In the genomic region with DNA sequence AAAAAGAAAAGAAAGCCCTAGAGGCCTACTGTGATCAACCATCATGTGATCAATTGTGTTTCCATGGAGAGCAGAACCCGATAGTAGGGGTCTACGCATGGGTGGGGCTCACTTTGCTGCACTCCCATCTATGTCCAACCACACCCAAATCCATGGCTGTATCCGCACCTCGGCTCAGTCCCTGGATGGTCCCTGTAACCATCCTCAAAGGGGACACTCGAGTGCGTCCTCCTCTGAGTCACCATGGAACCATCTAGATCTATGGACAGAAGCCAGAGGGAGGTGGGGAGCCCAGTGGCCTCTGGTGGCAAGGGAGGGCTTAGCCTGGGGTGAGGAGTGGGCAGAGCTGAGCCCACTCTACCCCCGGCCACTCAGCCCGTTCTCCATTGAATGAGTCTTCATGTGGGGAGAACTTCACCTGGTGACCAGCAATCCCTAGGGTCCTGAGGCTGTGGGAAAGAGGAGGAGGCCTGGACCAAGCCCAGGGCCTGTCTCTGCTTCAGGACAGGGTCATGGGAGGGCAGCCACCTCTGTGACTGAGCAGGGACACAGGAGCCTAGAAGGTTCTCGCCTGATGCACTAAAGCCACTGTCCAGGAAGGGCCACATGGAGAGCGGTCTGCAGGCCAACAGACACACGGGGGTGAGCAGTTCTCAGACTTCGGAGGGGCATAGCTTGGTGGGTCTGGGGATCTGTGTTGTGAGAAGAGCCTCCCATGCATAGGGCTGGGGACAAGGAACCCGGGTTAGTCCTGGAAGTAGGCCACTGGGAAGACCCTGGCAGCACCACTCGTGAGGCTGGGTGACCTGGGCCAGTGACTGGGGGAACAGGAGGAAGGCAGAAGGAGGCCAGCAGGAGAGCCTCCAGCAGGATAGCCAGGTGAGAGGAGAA, we compare ENCODE assay signal across 8 cellular contexts. TPM values are rescaled to one million over a fixed set of nuclear protein-coding genes. Genes with fewer than 3 reads are reported as not detected.
DNase-seq lines count a peak whose midpoint lies in the region; ATAC-seq lines count a peak whose summit lies in the region.

No MANE protein-coding gene starts in this region.

- peaks cover 24% of the 10 kb centered on the region for H3K27me3 Mint-ChIP-seq in activated T-helper 17 cell treated with anti-CD3 and anti-CD28 coated beads, Interleukin-2, amount 50 U/mL, for 72 hours
- H3K27me3 Mint-ChIP-seq in stimulated activated memory B cell treated with anti-CD40 and anti-IgM and Interleukin-4, amounts not matched to agents 10 μg/mL and 1 μg/mL and 100 μg/mL, for 72 hours = peaks cover 27% of the 10 kb centered on the region

- H3K9me3 Mint-ChIP-seq in activated T-helper 17 cell treated with anti-CD3 and anti-CD28 coated beads, Interleukin-2, amount 50 U/mL, for 72 hours = no peaks in the 10 kb centered on the region
- H3K9me3 Mint-ChIP-seq in stimulated activated memory B cell treated with anti-CD40 and anti-IgM and Interleukin-4, amounts not matched to agents 10 μg/mL and 1 μg/mL and 100 μg/mL, for 72 hours = no peaks in the 10 kb centered on the region

- H3K4me1 Mint-ChIP-seq in activated T-helper 17 cell treated with anti-CD3 and anti-CD28 coated beads, Interleukin-2, amount 50 U/mL, for 72 hours = peaks cover 23% of the 10 kb centered on the region
- peaks cover 57% of the 10 kb centered on the region for H3K4me1 Mint-ChIP-seq in stimulated activated memory B cell treated with anti-CD40 and anti-IgM and Interleukin-4, amounts not matched to agents 10 μg/mL and 1 μg/mL and 100 μg/mL, for 72 hours

- DNase-seq in DMS53 (lab: John Stamatoyannopoulos, UW) = peak; percentile 33
- no peak for DNase-seq in DMS53 treated with DMSO at 0.1 percent for 48 hours (lab: John Stamatoyannopoulos, UW; ENCODE audit: unreplicated experiment)
- peak; percentile 56 for DNase-seq in islet precursor cell
- no peak for DNase-seq in hippocampal formation (lab: John Stamatoyannopoulos, UW)
- no peak for DNase-seq in activated CD4-positive, CD25-positive, alpha-beta regulatory T cell treated with anti-CD3 and anti-CD28 coated beads, Interleukin-2, amount 50 U/mL, for 72 hours

- H3K27ac Mint-ChIP-seq in activated T-helper 17 cell treated with anti-CD3 and anti-CD28 coated beads, Interleukin-2, amount 50 U/mL, for 72 hours = no peak overlapping the region
- peak overlapping the region; percentile 86 for H3K27ac Mint-ChIP-seq in stimulated activated memory B cell treated with anti-CD40 and anti-IgM and Interleukin-4, amounts not matched to agents 10 μg/mL and 1 μg/mL and 100 μg/mL, for 72 hours

- peak overlapping the region; percentile 81 for H3K4me3 Mint-ChIP-seq in activated T-helper 17 cell treated with anti-CD3 and anti-CD28 coated beads, Interleukin-2, amount 50 U/mL, for 72 hours
- peak overlapping the region; percentile 89 for H3K4me3 Mint-ChIP-seq in stimulated activated memory B cell treated with anti-CD40 and anti-IgM and Interleukin-4, amounts not matched to agents 10 μg/mL and 1 μg/mL and 100 μg/mL, for 72 hours

- ATAC-seq in activated T-helper 17 cell treated with anti-CD3 and anti-CD28 coated beads, Interleukin-2, amount 50 U/mL, for 72 hours (replicated peaks) = no peak
- ATAC-seq in stimulated activated memory B cell treated with anti-CD40 and anti-IgM and Interleukin-4, amounts not matched to agents 10 μg/mL and 1 μg/mL and 100 μg/mL, for 72 hours = no peak
- ATAC-seq in HG02840 (IDR thresholded peaks at IDR 0.05; ENCODE audit: low FRiP score, unreplicated experiment) = no peak

- H3K36me3 Mint-ChIP-seq in activated T-helper 17 cell treated with anti-CD3 and anti-CD28 coated beads, Interleukin-2, amount 50 U/mL, for 72 hours (ENCODE audit: low read depth) = no peaks in the 10 kb centered on the region
- H3K36me3 Mint-ChIP-seq in stimulated activated memory B cell treated with anti-CD40 and anti-IgM and Interleukin-4, amounts not matched to agents 10 μg/mL and 1 μg/mL and 100 μg/mL, for 72 hours = peaks cover 11% of the 10 kb centered on the region

RNA-seq across cellular contexts. Expression of gene RAET1L, which starts 19.3 kb away (rescaled TPM):
- total RNA-seq in activated T-helper 17 cell treated with anti-CD3 and anti-CD28 coated beads, Interleukin-2, amount 50 U/mL, for 72 hours = not detected

RNA-seq across cellular contexts. Expression of gene ULBP1, which starts 42.3 kb away (rescaled TPM):
- under 1 TPM; 0.35 to 0.48 TPM for total RNA-seq in activated T-helper 17 cell treated with anti-CD3 and anti-CD28 coated beads, Interleukin-2, amount 50 U/mL, for 72 hours

Comparison
In these comparisons a context has a peak if more than half of its experiments do, and no peak if none do; other contexts are left out.
1. DNase-seq: peak in DMS53 (single experiment) and islet precursor cell (single experiment); none in DMS53 treated with DMSO at 0.1 percent for 48 hours (single experiment), hippocampal formation (0 of 2) and activated CD4-positive, CD25-positive, alpha-beta regulatory T cell treated with anti-CD3 and anti-CD28 coated beads, Interleukin-2, amount 50 U/mL, for 72 hours (single experiment).